1 cellular context compared by ENCODE assay signal in the genomic region with DNA sequence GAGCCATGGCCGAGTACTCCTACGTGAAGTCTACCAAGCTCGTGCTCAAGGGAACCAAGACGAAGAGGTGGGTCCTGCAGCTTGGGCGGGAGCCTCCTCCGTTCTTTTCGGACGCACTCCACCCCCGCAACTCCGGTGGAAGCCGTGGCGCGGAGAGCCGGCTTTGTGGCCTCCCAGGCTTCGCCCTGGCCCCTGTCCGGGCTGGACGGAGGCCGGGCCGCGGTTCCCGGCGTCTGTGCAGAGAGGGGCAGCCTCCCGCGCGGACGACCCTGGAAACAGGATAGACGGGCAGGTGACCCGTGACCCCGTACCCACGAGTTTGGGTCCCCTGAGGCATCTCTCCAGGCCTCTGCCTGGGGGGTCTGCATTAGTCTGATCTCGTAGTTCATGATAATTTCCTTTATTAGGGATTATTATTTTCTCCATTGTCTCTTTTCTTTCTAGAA.
TF ChIP-seq lines count a peak whose summit lies in the region.

No MANE protein-coding gene starts in this region.

TF ChIP-seq in HepG2, 621 proteins besides CTCF, POLR2A, EP300 and RAD21 (continued from another document and continues in another):
- TF ChIP-seq, protein P1, sequence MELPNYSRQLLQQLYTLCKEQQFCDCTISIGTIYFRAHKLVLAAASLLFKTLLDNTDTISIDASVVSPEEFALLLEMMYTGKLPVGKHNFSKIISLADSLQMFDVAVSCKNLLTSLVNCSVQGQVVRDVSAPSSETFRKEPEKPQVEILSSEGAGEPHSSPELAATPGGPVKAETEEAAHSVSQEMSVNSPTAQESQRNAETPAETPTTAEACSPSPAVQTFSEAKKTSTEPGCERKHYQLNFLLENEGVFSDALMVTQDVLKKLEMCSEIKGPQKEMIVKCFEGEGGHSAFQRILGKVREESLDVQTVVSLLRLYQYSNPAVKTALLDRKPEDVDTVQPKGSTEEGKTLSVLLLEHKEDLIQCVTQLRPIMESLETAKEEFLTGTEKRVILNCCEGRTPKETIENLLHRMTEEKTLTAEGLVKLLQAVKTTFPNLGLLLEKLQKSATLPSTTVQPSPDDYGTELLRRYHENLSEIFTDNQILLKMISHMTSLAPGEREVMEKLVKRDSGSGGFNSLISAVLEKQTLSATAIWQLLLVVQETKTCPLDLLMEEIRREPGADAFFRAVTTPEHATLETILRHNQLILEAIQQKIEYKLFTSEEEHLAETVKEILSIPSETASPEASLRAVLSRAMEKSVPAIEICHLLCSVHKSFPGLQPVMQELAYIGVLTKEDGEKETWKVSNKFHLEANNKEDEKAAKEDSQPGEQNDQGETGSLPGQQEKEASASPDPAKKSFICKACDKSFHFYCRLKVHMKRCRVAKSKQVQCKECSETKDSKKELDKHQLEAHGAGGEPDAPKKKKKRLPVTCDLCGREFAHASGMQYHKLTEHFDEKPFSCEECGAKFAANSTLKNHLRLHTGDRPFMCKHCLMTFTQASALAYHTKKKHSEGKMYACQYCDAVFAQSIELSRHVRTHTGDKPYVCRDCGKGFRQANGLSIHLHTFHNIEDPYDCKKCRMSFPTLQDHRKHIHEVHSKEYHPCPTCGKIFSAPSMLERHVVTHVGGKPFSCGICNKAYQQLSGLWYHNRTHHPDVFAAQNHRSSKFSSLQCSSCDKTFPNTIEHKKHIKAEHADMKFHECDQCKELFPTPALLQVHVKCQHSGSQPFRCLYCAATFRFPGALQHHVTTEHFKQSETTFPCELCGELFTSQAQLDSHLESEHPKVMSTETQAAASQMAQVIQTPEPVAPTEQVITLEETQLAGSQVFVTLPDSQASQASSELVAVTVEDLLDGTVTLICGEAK (IDR thresholded peaks at IDR 0.05) = no peak
- TF ChIP-seq, protein P1 (CRISPR knock-in tag; IDR thresholded peaks at IDR 0.05) = no peak
- TF ChIP-seq, protein P2, sequence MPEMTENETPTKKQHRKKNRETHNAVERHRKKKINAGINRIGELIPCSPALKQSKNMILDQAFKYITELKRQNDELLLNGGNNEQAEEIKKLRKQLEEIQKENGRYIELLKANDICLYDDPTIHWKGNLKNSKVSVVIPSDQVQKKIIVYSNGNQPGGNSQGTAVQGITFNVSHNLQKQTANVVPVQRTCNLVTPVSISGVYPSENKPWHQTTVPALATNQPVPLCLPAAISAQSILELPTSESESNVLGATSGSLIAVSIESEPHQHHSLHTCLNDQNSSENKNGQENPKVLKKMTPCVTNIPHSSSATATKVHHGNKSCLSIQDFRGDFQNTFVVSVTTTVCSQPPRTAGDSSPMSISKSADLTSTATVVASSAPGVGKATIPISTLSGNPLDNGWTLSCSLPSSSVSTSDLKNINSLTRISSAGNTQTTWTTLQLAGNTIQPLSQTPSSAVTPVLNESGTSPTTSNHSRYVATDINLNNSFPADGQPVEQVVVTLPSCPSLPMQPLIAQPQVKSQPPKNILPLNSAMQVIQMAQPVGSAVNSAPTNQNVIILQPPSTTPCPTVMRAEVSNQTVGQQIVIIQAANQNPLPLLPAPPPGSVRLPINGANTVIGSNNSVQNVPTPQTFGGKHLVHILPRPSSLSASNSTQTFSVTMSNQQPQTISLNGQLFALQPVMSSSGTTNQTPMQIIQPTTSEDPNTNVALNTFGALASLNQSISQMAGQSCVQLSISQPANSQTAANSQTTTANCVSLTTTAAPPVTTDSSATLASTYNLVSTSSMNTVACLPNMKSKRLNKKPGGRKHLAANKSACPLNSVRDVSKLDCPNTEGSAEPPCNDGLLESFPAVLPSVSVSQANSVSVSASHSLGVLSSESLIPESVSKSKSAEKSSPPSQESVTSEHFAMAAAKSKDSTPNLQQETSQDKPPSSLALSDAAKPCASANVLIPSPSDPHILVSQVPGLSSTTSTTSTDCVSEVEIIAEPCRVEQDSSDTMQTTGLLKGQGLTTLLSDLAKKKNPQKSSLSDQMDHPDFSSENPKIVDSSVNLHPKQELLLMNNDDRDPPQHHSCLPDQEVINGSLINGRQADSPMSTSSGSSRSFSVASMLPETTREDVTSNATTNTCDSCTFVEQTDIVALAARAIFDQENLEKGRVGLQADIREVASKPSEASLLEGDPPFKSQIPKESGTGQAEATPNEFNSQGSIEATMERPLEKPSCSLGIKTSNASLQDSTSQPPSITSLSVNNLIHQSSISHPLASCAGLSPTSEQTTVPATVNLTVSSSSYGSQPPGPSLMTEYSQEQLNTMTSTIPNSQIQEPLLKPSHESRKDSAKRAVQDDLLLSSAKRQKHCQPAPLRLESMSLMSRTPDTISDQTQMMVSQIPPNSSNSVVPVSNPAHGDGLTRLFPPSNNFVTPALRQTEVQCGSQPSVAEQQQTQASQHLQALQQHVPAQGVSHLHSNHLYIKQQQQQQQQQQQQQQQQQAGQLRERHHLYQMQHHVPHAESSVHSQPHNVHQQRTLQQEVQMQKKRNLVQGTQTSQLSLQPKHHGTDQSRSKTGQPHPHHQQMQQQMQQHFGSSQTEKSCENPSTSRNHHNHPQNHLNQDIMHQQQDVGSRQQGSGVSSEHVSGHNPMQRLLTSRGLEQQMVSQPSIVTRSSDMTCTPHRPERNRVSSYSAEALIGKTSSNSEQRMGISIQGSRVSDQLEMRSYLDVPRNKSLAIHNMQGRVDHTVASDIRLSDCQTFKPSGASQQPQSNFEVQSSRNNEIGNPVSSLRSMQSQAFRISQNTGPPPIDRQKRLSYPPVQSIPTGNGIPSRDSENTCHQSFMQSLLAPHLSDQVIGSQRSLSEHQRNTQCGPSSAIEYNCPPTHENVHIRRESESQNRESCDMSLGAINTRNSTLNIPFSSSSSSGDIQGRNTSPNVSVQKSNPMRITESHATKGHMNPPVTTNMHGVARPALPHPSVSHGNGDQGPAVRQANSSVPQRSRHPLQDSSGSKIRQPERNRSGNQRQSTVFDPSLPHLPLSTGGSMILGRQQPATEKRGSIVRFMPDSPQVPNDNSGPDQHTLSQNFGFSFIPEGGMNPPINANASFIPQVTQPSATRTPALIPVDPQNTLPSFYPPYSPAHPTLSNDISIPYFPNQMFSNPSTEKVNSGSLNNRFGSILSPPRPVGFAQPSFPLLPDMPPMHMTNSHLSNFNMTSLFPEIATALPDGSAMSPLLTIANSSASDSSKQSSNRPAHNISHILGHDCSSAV (CRISPR knock-in tag; IDR thresholded peaks at IDR 0.05; ENCODE audit: borderline replicate concordance) = 0 out of 2 replicates have a peak, but pooled peaks have one; percentile 13
- TF ChIP-seq ARNTL (CRISPR knock-in tag; IDR thresholded peaks at IDR 0.05) = 0 out of 2 replicates have a peak, but pooled peaks have one; percentile 4
- TF ChIP-seq, protein P3, sequence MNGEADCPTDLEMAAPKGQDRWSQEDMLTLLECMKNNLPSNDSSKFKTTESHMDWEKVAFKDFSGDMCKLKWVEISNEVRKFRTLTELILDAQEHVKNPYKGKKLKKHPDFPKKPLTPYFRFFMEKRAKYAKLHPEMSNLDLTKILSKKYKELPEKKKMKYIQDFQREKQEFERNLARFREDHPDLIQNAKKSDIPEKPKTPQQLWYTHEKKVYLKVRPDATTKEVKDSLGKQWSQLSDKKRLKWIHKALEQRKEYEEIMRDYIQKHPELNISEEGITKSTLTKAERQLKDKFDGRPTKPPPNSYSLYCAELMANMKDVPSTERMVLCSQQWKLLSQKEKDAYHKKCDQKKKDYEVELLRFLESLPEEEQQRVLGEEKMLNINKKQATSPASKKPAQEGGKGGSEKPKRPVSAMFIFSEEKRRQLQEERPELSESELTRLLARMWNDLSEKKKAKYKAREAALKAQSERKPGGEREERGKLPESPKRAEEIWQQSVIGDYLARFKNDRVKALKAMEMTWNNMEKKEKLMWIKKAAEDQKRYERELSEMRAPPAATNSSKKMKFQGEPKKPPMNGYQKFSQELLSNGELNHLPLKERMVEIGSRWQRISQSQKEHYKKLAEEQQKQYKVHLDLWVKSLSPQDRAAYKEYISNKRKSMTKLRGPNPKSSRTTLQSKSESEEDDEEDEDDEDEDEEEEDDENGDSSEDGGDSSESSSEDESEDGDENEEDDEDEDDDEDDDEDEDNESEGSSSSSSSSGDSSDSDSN (CRISPR knock-in tag; IDR thresholded peaks at IDR 0.05) = peak; percentile 10; the same call in 1 of the 2 replicates
- TF ChIP-seq ZNF558 (CRISPR knock-in tag; IDR thresholded peaks at IDR 0.05; ENCODE audit: borderline replicate concordance) = 0 out of 2 replicates have a peak, but pooled peaks have one; percentile 2
- 0 out of 2 replicates have a peak, but pooled peaks have one; percentile 12 for TF ChIP-seq KMT2A (CRISPR knock-in tag; IDR thresholded peaks at IDR 0.05)
- 0 out of 4 replicates have a peak, but pooled peaks of 1 of the 2 experiments have one; percentile 15 for TF ChIP-seq NR2F1 (CRISPR knock-in tag; IDR thresholded peaks at IDR 0.05)
- peak; percentile 66; the same call in 1 of the 2 replicates for TF ChIP-seq ZNF703 (CRISPR knock-in tag; IDR thresholded peaks at IDR 0.05; ENCODE audit: borderline replicate concordance)
- TF ChIP-seq ZNF430 (CRISPR knock-in tag; IDR thresholded peaks at IDR 0.05) = peak; percentile 29; the same call in 1 of the 2 replicates
- TF ChIP-seq, protein P4, sequence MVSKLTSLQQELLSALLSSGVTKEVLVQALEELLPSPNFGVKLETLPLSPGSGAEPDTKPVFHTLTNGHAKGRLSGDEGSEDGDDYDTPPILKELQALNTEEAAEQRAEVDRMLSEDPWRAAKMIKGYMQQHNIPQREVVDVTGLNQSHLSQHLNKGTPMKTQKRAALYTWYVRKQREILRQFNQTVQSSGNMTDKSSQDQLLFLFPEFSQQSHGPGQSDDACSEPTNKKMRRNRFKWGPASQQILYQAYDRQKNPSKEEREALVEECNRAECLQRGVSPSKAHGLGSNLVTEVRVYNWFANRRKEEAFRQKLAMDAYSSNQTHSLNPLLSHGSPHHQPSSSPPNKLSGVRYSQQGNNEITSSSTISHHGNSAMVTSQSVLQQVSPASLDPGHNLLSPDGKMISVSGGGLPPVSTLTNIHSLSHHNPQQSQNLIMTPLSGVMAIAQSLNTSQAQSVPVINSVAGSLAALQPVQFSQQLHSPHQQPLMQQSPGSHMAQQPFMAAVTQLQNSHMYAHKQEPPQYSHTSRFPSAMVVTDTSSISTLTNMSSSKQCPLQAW (CRISPR knock-in tag; IDR thresholded peaks at IDR 0.05) = peak; percentile 59; the same call in 1 of the 2 replicates
- peak; percentile 79 for TF ChIP-seq HNRNPLL (IDR thresholded peaks at IDR 0.05; ENCODE audit: low read depth, low read length, poor library complexity, severe bottlenecking)
- 0 out of 2 replicates have a peak, but pooled peaks have one; percentile 5 for TF ChIP-seq HOXA9 (CRISPR knock-in tag; IDR thresholded peaks at IDR 0.05; ENCODE audit: borderline replicate concordance)
- no peak for TF ChIP-seq HMG20B (CRISPR knock-in tag; conservative IDR thresholded peaks at IDR 0.05)
- TF ChIP-seq RBM39 (IDR thresholded peaks at IDR 0.05; ENCODE audit: low read depth, low read length, poor library complexity, severe bottlenecking) = peak; percentile 22
- TF ChIP-seq, protein P5, sequence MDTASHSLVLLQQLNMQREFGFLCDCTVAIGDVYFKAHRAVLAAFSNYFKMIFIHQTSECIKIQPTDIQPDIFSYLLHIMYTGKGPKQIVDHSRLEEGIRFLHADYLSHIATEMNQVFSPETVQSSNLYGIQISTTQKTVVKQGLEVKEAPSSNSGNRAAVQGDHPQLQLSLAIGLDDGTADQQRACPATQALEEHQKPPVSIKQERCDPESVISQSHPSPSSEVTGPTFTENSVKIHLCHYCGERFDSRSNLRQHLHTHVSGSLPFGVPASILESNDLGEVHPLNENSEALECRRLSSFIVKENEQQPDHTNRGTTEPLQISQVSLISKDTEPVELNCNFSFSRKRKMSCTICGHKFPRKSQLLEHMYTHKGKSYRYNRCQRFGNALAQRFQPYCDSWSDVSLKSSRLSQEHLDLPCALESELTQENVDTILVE (CRISPR knock-in tag; IDR thresholded peaks at IDR 0.05) = no peak
- TF ChIP-seq ZNF709 (CRISPR knock-in tag; IDR thresholded peaks at IDR 0.05) = 0 out of 2 replicates have a peak, but pooled peaks have one; percentile 10
- TF ChIP-seq SAP130 (CRISPR knock-in tag; IDR thresholded peaks at IDR 0.05; ENCODE audit: low read depth) = peak; percentile 13
- TF ChIP-seq ZFP36L1 (CRISPR knock-in tag; IDR thresholded peaks at IDR 0.05) = peak; percentile 56; the same call in 1 of the 2 replicates
- TF ChIP-seq ZNF713 (CRISPR knock-in tag; IDR thresholded peaks at IDR 0.05) = 0 out of 2 replicates have a peak, but pooled peaks have one; percentile 9
- TF ChIP-seq SRY (CRISPR knock-in tag; IDR thresholded peaks at IDR 0.05) = peak; percentile 44; the same call in 1 of the 2 replicates
